25 cellular contexts compared by ENCODE assay signal in genomic region chr11:60852060-60852638, GRCh38. TPM values are rescaled to one million over a fixed set of nuclear protein-coding genes. Genes with fewer than 3 reads are reported as not detected.
DNase-seq lines count a peak whose midpoint lies in the region; ATAC-seq, FAIRE-seq and TF ChIP-seq lines count a peak whose summit lies in the region.
"Had no signal": no experiment of that assay in that cellular context is flagged by ENCODE, and none has a peak within 500 bp of the region (broad histone marks: within the 10 kb centered on the region; RNA-seq: fewer than 3 reads in every experiment).

No MANE protein-coding gene starts in this region.

- no peak for FAIRE-seq in bronchial epithelial cell (lab: Jason Lieb, UNC)
- FAIRE-seq: GM18507 had no signal

- ATAC-seq in left colon, result peak; percentile 92
- ATAC-seq in GM18502 (IDR thresholded peaks at IDR 0.05; ENCODE audit: poor library complexity, unreplicated experiment), result no peak
- ATAC-seq: activated naive CD4-positive, alpha-beta T cell treated with anti-CD3 and anti-CD28 coated beads, Interleukin-2, amount 50 U/mL, for 72 hours; activated T-cell treated with anti-CD3 and anti-CD28 coated beads, Interleukin-2, amount 50 U/mL, for 72 hours; left cardiac atrium; right cardiac atrium; stimulated activated naive B cell treated with anti-CD40 and anti-IgM and Interleukin-4, amounts not matched to agents 10 μg/mL and 1 μg/mL and 100 μg/mL, for 72 hours had no signal

- H3K4me3 ChIP-seq in bronchial epithelial cell (ENCODE audit: low read depth, low read length), result peak overlapping the region; percentile 4
- H3K4me3 ChIP-seq: PC-9 had no signal

- H3K4me1 Mint-ChIP-seq in progenitor cell of endocrine pancreas (ENCODE audit: low read depth), result peaks cover 10% of the 10 kb centered on the region

- no peaks in the 10 kb centered on the region for H3K9me3 Mint-ChIP-seq in progenitor cell of endocrine pancreas (ENCODE audit: low read depth)
- H3K9me3 Mint-ChIP-seq: activated naive CD4-positive, alpha-beta T cell treated with anti-CD3 and anti-CD28 coated beads, Interleukin-2, amount 50 U/mL, for 72 hours; activated T-cell treated with anti-CD3 and anti-CD28 coated beads, Interleukin-2, amount 50 U/mL, for 72 hours; CD4-positive, CD25-positive, alpha-beta regulatory T cell; stimulated activated naive B cell treated with anti-CD40 and anti-IgM and Interleukin-4, amounts not matched to agents 10 μg/mL and 1 μg/mL and 100 μg/mL, for 72 hours had no signal

- DNase-seq in HT-29 (ENCODE audit: low spot score) (peak; percentile 83), bronchial epithelial cell (ENCODE audit: low read depth) (no peak), left colon (peak; percentile 77 to 89), progenitor cell of endocrine pancreas (ENCODE audit: low spot score, unreplicated experiment) (no peak), T1000 (lab: John Stamatoyannopoulos, UW) (no peak), KBM-7 (no peak), NCI-H2081 treated with DMSO at 0.1 percent for 48 hours (lab: John Stamatoyannopoulos, UW) (no peak)
- DNase-seq: activated CD4-positive, CD25-positive, alpha-beta regulatory T cell treated with anti-CD3 and anti-CD28 coated beads, Interleukin-2, amount 50 U/mL, for 72 hours; activated T-cell treated with anti-CD3 and anti-CD28 coated beads, Interleukin-2, amount 50 U/mL, for 72 hours; CD4-positive, CD25-positive, alpha-beta regulatory T cell; cortex of kidney; foreskin keratinocyte; hypothalamus; left cardiac atrium; midbrain; NCI-H1436 treated with DMSO at 0.1 percent for 48 hours; PC-9; stimulated activated naive B cell treated with anti-CD40 and anti-IgM and Interleukin-4, amounts not matched to agents 10 μg/mL and 1 μg/mL and 100 μg/mL, for 72 hours had no signal

- in situ Hi-C loops in KBM-7 (cut with MboI; ENCODE audit: low pct_unique_long_range_greater_than_20kb, low sequenced_read_pairs), result no loop called here

- H3K36me3 Mint-ChIP-seq in progenitor cell of endocrine pancreas (ENCODE audit: insufficient read depth), result peaks cover 8% of the 10 kb centered on the region

- no peak overlapping the region for H3K27ac Mint-ChIP-seq in progenitor cell of endocrine pancreas
- H3K27ac Mint-ChIP-seq: activated naive CD4-positive, alpha-beta T cell treated with anti-CD3 and anti-CD28 coated beads, Interleukin-2, amount 50 U/mL, for 72 hours; activated T-cell treated with anti-CD3 and anti-CD28 coated beads, Interleukin-2, amount 50 U/mL, for 72 hours; CD4-positive, CD25-positive, alpha-beta regulatory T cell; stimulated activated naive B cell treated with anti-CD40 and anti-IgM and Interleukin-4, amounts not matched to agents 10 μg/mL and 1 μg/mL and 100 μg/mL, for 72 hours had no signal

- TF ChIP-seq CTCF in bronchial epithelial cell (IDR thresholded peaks at IDR 0.05; ENCODE audit: insufficient read depth, low read length, severe bottlenecking) (no peak), progenitor cell of endocrine pancreas (IDR thresholded peaks at IDR 0.05; ENCODE audit: unreplicated experiment) (no peak)

- H3K4me3 Mint-ChIP-seq in progenitor cell of endocrine pancreas (ENCODE audit: low read depth), result peak overlapping the region; percentile 37
- H3K4me3 Mint-ChIP-seq: activated T-cell treated with anti-CD3 and anti-CD28 coated beads, Interleukin-2, amount 50 U/mL, for 72 hours; CD4-positive, CD25-positive, alpha-beta regulatory T cell; stimulated activated naive B cell treated with anti-CD40 and anti-IgM and Interleukin-4, amounts not matched to agents 10 μg/mL and 1 μg/mL and 100 μg/mL, for 72 hours had no signal

- no peaks in the 10 kb centered on the region for H3K27me3 ChIP-seq in bronchial epithelial cell (ENCODE audit: control insufficient read depth, insufficient read depth, low read length)
- H3K27me3 ChIP-seq: tibial nerve had no signal

- intact Hi-C loops in left colon (cut with DNase I, micrococcal nuclease), result no loop called here

- H3K36me3 ChIP-seq in bronchial epithelial cell (ENCODE audit: control insufficient read depth, insufficient read depth, low read length), result peaks cover 8% of the 10 kb centered on the region

- H3K27me3 Mint-ChIP-seq in progenitor cell of endocrine pancreas, result peaks cover 3% of the 10 kb centered on the region
- H3K27me3 Mint-ChIP-seq: CD4-positive, CD25-positive, alpha-beta regulatory T cell; stimulated activated naive B cell treated with anti-CD40 and anti-IgM and Interleukin-4, amounts not matched to agents 10 μg/mL and 1 μg/mL and 100 μg/mL, for 72 hours had no signal

RNA-seq across cellular contexts. Expression of gene PTGDR2, which starts 3.6 kb away (rescaled TPM):
- total RNA-seq in HT-29 (2014; rRNA removed; shearing (Covaris generic)), result 0.41 TPM in 1 of 2 replicates, not detected in the other
- total RNA-seq in bronchial epithelial cell (0.13 TPM in 1 of 2 replicates, not detected in the other), left colon (1 to 10 TPM; 4.6 to 6.4 TPM), progenitor cell of endocrine pancreas (2.0 and 2.2 TPM in 2 replicates)
- total RNA-seq: foreskin keratinocyte, PC-9 had no signal

RNA-seq across cellular contexts. Expression of gene CCDC86, which starts 10.2 kb away (rescaled TPM):
- total RNA-seq in HT-29 (2014; rRNA removed; shearing (Covaris generic)), result 56.4 and 60.6 TPM in 2 replicates
- total RNA-seq in bronchial epithelial cell (7.4 TPM in 2 replicates), left colon (10 to 100 TPM in 1 of 2 donors, 1 to 10 TPM in 1; 7.3 to 14.4 TPM), progenitor cell of endocrine pancreas (22.7 and 22.8 TPM in 2 replicates)

RNA-seq across cellular contexts. Expression of gene ZP1, which starts 15.2 kb away (rescaled TPM):
- not detected in 2 replicates for total RNA-seq in HT-29 (2014; rRNA removed; shearing (Covaris generic))
- total RNA-seq in bronchial epithelial cell (not detected in 2 replicates), left colon (under 1 TPM in 1 of 2 donors, not detected in 1; 0.17 TPM), progenitor cell of endocrine pancreas (not detected in 2 replicates)
- total RNA-seq: activated CD8-positive, alpha-beta memory T cell treated with anti-CD3 and anti-CD28 coated beads for 36 hours; activated naive CD4-positive, alpha-beta T cell treated with anti-CD3 and anti-CD28 coated beads, Interleukin-2, amount 50 U/mL, for 72 hours; activated T-cell treated with anti-CD3 and anti-CD28 coated beads, Interleukin-2, amount 50 U/mL, for 72 hours; CD4-positive, CD25-positive, alpha-beta regulatory T cell; Daoy; foreskin keratinocyte; left cardiac atrium; PC-9; right cardiac atrium; tibial nerve had no signal

RNA-seq across cellular contexts. Expression of gene PRPF19, which starts 54.2 kb away (rescaled TPM):
- total RNA-seq in HT-29 (2014; rRNA removed; shearing (Covaris generic)), result 144 and 152 TPM in 2 replicates
- total RNA-seq in bronchial epithelial cell (30.2 and 36.1 TPM in 2 replicates), left colon (10 to 100 TPM; 55.8 to 58.8 TPM), progenitor cell of endocrine pancreas (102 and 111 TPM in 2 replicates)

Comparison
In these comparisons a context has a peak if more than half of its experiments do, and no peak if none do; other contexts are left out.
1. DNase-seq: peak in HT-29 (single experiment) and left colon (2 of 2); none in bronchial epithelial cell (single experiment), progenitor cell of endocrine pancreas (single experiment), T1000 (single experiment), KBM-7 (single experiment) and NCI-H2081 treated with DMSO at 0.1 percent for 48 hours (single experiment).